ENCODE assay signal across 26 cellular contexts in genomic region chr9:87478211-87478992, GRCh38.
"Had no signal": no experiment of that assay in that cellular context is flagged by ENCODE, and none has a peak within 500 bp of the region (broad histone marks: within the 10 kb centered on the region; RNA-seq: fewer than 3 reads in every experiment).

No MANE protein-coding gene starts in this region.

- H3K4me1 ChIP-seq: ascending aorta, foreskin keratinocyte, stomach, thyroid gland had no signal

- H3K27ac ChIP-seq: ascending aorta, brain microvascular endothelial cell, esophagus muscularis mucosa, foreskin keratinocyte, heart right ventricle, left lung, ovary, skin epidermis, stomach, thyroid gland had no signal

- H3K9me3 ChIP-seq: ascending aorta, esophagus muscularis mucosa, heart right ventricle, left lung, ovary, stomach, thyroid gland had no signal

- H3K4me3 ChIP-seq: ascending aorta, esophagus muscularis mucosa, heart right ventricle, left lung, lung, ovary, skin epidermis, stomach, thyroid gland had no signal

- H3K36me3 ChIP-seq: ascending aorta, brain microvascular endothelial cell, esophagus muscularis mucosa, heart right ventricle, left lung, ovary, stomach, thyroid gland had no signal

- H3K27me3 ChIP-seq: ascending aorta, brain microvascular endothelial cell, esophagus muscularis mucosa, foreskin keratinocyte, left lung, ovary, stomach, thyroid gland had no signal

- DNase-seq: activated CD4-positive, alpha-beta memory T cell treated with anti-CD3 and anti-CD28 coated beads for 36 hours; activated CD4-positive, alpha-beta T cell treated with anti-CD3 and anti-CD28 coated beads, Interleukin-2, amount 10 ng/mL, durations not matched to agents 24 days and 14 days; activated CD4-positive, CD25-positive, alpha-beta regulatory T cell treated with anti-CD3 and anti-CD28 coated beads, Interleukin-2, amount 50 U/mL, for 72 hours; activated CD8-positive, alpha-beta memory T cell treated with anti-CD3 and anti-CD28 coated beads, Interleukin-2, amount 50 U/mL, for 4 hours; activated gamma-delta T cell; activated naive CD4-positive, alpha-beta T cell treated with anti-CD3 and anti-CD28 coated beads, Interleukin-2, amount 10 ng/mL, durations not matched to agents 7 days and 5 days; activated naive CD8-positive, alpha-beta T cell treated with anti-CD3 and anti-CD28 coated beads, Interleukin-2, amount 10 ng/mL, durations not matched to agents 7 days and 5 days; activated T-cell treated with anti-CD3 and anti-CD28 coated beads, Interleukin-2, amount 50 U/mL, for 1 hour; brain microvascular endothelial cell; foreskin keratinocyte; heart right ventricle; left lung; mesendoderm; ovary; stimulated activated CD4-positive, alpha-beta T cell treated with anti-CD3 and anti-CD28 coated beads, Interleukin-12 subunit alpha, Interleukin-12 subunit beta, amount 100 ng/mL, for 4 hours; stimulated activated CD4-positive, alpha-beta T cell treated with anti-CD3 and anti-CD28 coated beads, Interleukin-4, amount 100 ng/mL, for 24 hours; stimulated activated naive B cell treated with anti-CD40 and anti-IgM and Interleukin-4, amounts not matched to agents 10 μg/mL and 1 μg/mL and 100 μg/mL, for 72 hours; stomach; T-helper 17 cell; T1000; thyroid gland had no signal

- ATAC-seq: foreskin keratinocyte, heart right ventricle, left lung, sciatic nerve, T-helper 17 cell had no signal
